In genomic region chr2:221673248-221673647, GRCh38 we compare ENCODE assay signal across 22 cellular contexts.
DNase-seq lines count a peak whose midpoint lies in the region; ATAC-seq and TF ChIP-seq lines count a peak whose summit lies in the region.
"Had no signal": no experiment of that assay in that cellular context is flagged by ENCODE, and none has a peak within 500 bp of the region (broad histone marks: within the 10 kb centered on the region; RNA-seq: fewer than 3 reads in every experiment).

No MANE protein-coding gene starts in this region.

- no peaks in the 10 kb centered on the region for H3K79me2 ChIP-seq in GM23248 (ENCODE audit: insufficient read depth)

- H3K27ac Mint-ChIP-seq in activated CD4-positive, alpha-beta T cell treated with anti-CD3 and anti-CD28 coated beads for 36 hours = no peak overlapping the region

- H3K9me3 ChIP-seq in GM23248 (ENCODE audit: low read depth) = no peaks in the 10 kb centered on the region
- H3K9me3 ChIP-seq in RWPE2 (ENCODE audit: severe bottlenecking) = no peaks in the 10 kb centered on the region
- H3K9me3 ChIP-seq: SJCRH30 had no signal

- H3F3A ChIP-seq in GM23248 (ENCODE audit: insufficient read depth) = peaks cover 10% of the 10 kb centered on the region

- TF ChIP-seq CTCF in RWPE2 (IDR thresholded peaks at IDR 0.05; ENCODE audit: poor library complexity, severe bottlenecking) (no peak), fibroblast of mammary gland (conservative IDR thresholded peaks at IDR 0.05; ENCODE audit: control insufficient read depth, insufficient read depth, low read depth, low read length) (no peak)

- POLR2A ChIA-PET in activated CD4-positive, alpha-beta T cell treated with anti-CD3 and anti-CD28 coated beads for 36 hours (lab: Charles Lee) = no interaction called here

- H3K4me1 Mint-ChIP-seq in activated CD4-positive, alpha-beta T cell treated with anti-CD3 and anti-CD28 coated beads for 36 hours = no peaks in the 10 kb centered on the region

- CTCF ChIA-PET in activated CD4-positive, alpha-beta T cell treated with anti-CD3 and anti-CD28 coated beads for 36 hours (lab: Charles Lee) = no interaction called here

- H3K27me3 ChIP-seq in GM23248 (replicated peaks; ENCODE audit: insufficient read depth) (peaks cover 10% of the 10 kb centered on the region), RWPE2 (ENCODE audit: insufficient read depth, poor library complexity, severe bottlenecking) (no peaks in the 10 kb centered on the region)

- peaks cover 4% of the 10 kb centered on the region; the same call in 1 of the 2 replicates for H3K4me1 ChIP-seq in GM23248 (ENCODE audit: insufficient read depth)
- H3K4me1 ChIP-seq in RWPE2 (ENCODE audit: insufficient read depth, poor library complexity, severe bottlenecking) = no peaks in the 10 kb centered on the region
- H3K4me1 ChIP-seq: SJCRH30 had no signal

- no peaks in the 10 kb centered on the region for H4K20me1 ChIP-seq in GM23248 (ENCODE audit: insufficient read depth)

- H3K4me3 Mint-ChIP-seq in activated CD4-positive, alpha-beta T cell treated with anti-CD3 and anti-CD28 coated beads for 36 hours = no peak overlapping the region

- DNase-seq in GM23248 (peak; percentile 76), RWPE2 (ENCODE audit: low spot score) (no peak), fibroblast of mammary gland (ENCODE audit: low read depth) (peak; percentile 50), renal cortical epithelial cell (ENCODE audit: low read depth) (peak; percentile 38), Right ventricle myocardium inferior (ENCODE audit: missing footprints) (no peak)
- no peak for DNase-seq in activated CD4-positive, alpha-beta T cell treated with anti-CD3 and anti-CD28 coated beads for 36 hours
- DNase-seq: C1 segment of cervical spinal cord; DMS79; KBM-7; NCI-H1417; NCI-H187; NCI-H2107; NCI-H510A; NCI-H748 treated with DMSO at 0.1 percent for 48 hours; NK-92 treated with Interleukin-12 subunit alpha and Interleukin-12 subunit beta, amount 100 ng/mL, for 24 hours; OCI-M1; SJCRH30 had no signal

- H3K4me3 ChIP-seq in GM23248 (no peak overlapping the region), RWPE2 (ENCODE audit: severe bottlenecking) (no peak overlapping the region), fibroblast of mammary gland (ENCODE audit: control insufficient read depth, low read depth, low read length) (no peak overlapping the region)
- H3K4me3 ChIP-seq: SJCRH30 had no signal

- intact Hi-C loops in activated CD4-positive, alpha-beta T cell treated with anti-CD3 and anti-CD28 coated beads for 36 hours (cut with DNase I, micrococcal nuclease) = no loop called here
- intact Hi-C loops in Right ventricle myocardium inferior (cut with DNase I) = no loop called here

- H3K27ac ChIP-seq in GM23248 (no peak overlapping the region), RWPE2 (ENCODE audit: poor library complexity, severe bottlenecking) (no peak overlapping the region)
- H3K27ac ChIP-seq: RWPE1, SJCRH30 had no signal

- no peaks in the 10 kb centered on the region for H3K36me3 ChIP-seq in GM23248 (ENCODE audit: low read depth)
- H3K36me3 ChIP-seq in RWPE2 (ENCODE audit: low read depth) = no peaks in the 10 kb centered on the region
- H3K36me3 ChIP-seq: SJCRH30 had no signal

- in situ Hi-C loops in GM23248 (cut with MboI) = no loop called here

- H3K9ac ChIP-seq in GM23248 = no peak overlapping the region

- H2AFZ ChIP-seq in GM23248 = no peak overlapping the region

- peaks cover 6% of the 10 kb centered on the region for H3K27me3 Mint-ChIP-seq in activated CD4-positive, alpha-beta T cell treated with anti-CD3 and anti-CD28 coated beads for 36 hours

- no peaks in the 10 kb centered on the region for H3K36me3 Mint-ChIP-seq in activated CD4-positive, alpha-beta T cell treated with anti-CD3 and anti-CD28 coated beads for 36 hours (ENCODE audit: low read depth)

- H3K9me2 ChIP-seq in GM23248 (ENCODE audit: insufficient read depth) = no peaks in the 10 kb centered on the region

- WGBS in GM23248 (ENCODE audit: low coverage in 1 of 2, low lambda C conversion rate in 2 of 2, missing lambda C conversion rate in 2 of 2), 2 experiments = 0 to 14% methylated on average over 1 of the region's 1 CpG

- no peaks in the 10 kb centered on the region for H3K9me3 Mint-ChIP-seq in activated CD4-positive, alpha-beta T cell treated with anti-CD3 and anti-CD28 coated beads for 36 hours (ENCODE audit: low read depth)

- H3K4me2 ChIP-seq in GM23248 (ENCODE audit: unreplicated experiment) = peak overlapping the region; percentile 37

- ATAC-seq in RWPE2 (ENCODE audit: low read depth) (peak; percentile 40; the same call in 2 of the 3 replicates), HG03565 (IDR thresholded peaks at IDR 0.05; ENCODE audit: unreplicated experiment) (no peak), Right ventricle myocardium inferior (no peak), HG02798 (IDR thresholded peaks at IDR 0.05; ENCODE audit: poor library complexity, unreplicated experiment) (no peak)
- ATAC-seq in activated CD4-positive, alpha-beta T cell treated with anti-CD3 and anti-CD28 coated beads for 36 hours = no peak
- ATAC-seq: HCT116, HepG2 had no signal

Comparison
In these comparisons a context has a peak if more than half of its experiments do, and no peak if none do; other contexts are left out.
1. DNase-seq: peak in GM23248 (single experiment), fibroblast of mammary gland (single experiment) and renal cortical epithelial cell (single experiment); none in RWPE2 (single experiment), activated CD4-positive, alpha-beta T cell treated with anti-CD3 and anti-CD28 coated beads for 36 hours (single experiment) and Right ventricle myocardium inferior (single experiment).